Comparison of ENCODE assay signal across 8 cellular contexts in the genomic region with DNA sequence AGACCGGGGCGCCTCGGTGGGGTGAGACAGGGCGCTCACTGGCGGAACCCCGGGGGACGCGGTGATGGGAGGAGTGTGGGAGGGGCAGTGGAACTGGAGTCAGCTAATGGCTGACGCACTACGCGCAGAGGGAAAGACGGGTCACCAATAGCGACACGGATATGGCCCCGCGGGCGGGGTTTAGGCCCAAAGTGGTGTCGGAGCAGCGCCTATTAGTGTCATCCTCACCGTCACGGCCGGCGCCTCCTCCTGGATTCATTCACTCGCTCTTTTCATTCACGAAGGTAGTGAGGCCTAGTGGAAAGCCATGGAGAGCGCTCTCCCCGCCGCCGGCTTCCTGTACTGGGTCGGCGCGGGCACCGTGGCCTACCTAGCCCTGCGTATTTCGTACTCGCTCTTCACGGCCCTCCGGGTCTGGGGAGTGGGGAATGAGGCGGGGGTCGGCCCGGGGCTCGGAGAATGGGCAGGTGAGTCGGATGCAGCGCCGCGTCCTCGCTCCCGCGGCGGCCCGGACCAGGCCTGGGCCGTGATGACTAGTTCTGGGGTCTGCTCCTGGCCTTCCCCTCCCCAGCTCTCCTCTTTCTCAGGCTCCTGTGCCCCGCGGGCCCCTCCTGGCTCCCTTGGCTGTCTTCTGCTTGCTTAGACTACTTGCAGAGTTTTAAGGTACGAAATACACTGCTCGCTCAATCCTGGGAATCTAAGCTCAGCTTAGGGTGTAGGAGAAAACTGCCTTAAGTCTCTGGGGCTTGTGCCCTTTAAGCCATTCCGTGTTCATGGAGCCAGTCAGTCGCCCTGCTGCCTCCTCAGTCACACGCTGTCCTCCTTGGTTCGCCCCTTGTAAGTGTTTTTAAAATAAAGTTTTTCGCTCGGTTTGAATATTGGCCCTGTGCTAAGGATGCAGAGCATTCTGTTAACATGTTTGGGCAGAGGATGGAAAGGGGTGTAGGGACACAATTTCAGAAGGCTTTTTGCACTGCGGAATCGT. TPM values are rescaled to one million over a fixed set of nuclear protein-coding genes. Genes with fewer than 3 reads are reported as not detected.
DNase-seq lines count a peak whose midpoint lies in the region; ATAC-seq and TF ChIP-seq lines count a peak whose summit lies in the region.

Gene HSD17B12 (plus strand): TSS at position 218 of the 985 bp plus-strand sequence. CDS start 90 bp downstream, at position 308.

- peak; percentile 99 for DNase-seq in NCI-H526 treated with DMSO at 0.1 percent for 48 hours (lab: John Stamatoyannopoulos, UW)
- DNase-seq in activated CD4-positive, alpha-beta T cell treated with anti-CD3 and anti-CD28 coated beads, Interleukin-2, amount 10 ng/mL, durations not matched to agents 24 days and 14 days: peak; percentile 100
- peak; percentile 99 for DNase-seq in colonic mucosa
- peak; percentile 99 for DNase-seq in kidney tubule cell (ENCODE audit: low spot score)
- DNase-seq in stimulated activated CD4-positive, alpha-beta T cell treated with anti-CD3 and anti-CD28 coated beads, Interleukin-1b, Interleukin-23, amount 100 ng/mL, for 24 hours (ENCODE audit: low read depth in 4 of 4, low spot score in 1 of 4): peak; percentile 95 to 99 (median 98)

- peak within 1 kb of the TSS; percentile 98 for H3K4me3 Mint-ChIP-seq in activated CD4-positive, alpha-beta T cell treated with anti-CD3 and anti-CD28 coated beads, Interleukin-2, amount 10 ng/mL, durations not matched to agents 24 days and 14 days

- H3K9me3 ChIP-seq in BLaER1 (0 out of 2 replicates have a peak, but pooled peaks cover under 1% of the 10 kb centered on the region), colonic mucosa (no peaks in the 10 kb centered on the region)

- H3K4me1 Mint-ChIP-seq in activated CD4-positive, alpha-beta T cell treated with anti-CD3 and anti-CD28 coated beads, Interleukin-2, amount 10 ng/mL, durations not matched to agents 24 days and 14 days: peaks cover 29% of the 10 kb centered on the region

- H3K27me3 Mint-ChIP-seq in activated CD4-positive, alpha-beta T cell treated with anti-CD3 and anti-CD28 coated beads, Interleukin-2, amount 10 ng/mL, durations not matched to agents 24 days and 14 days: peaks cover 11% of the 10 kb centered on the region

- peak within 1 kb of the TSS; percentile 92 for H3K9ac ChIP-seq in BLaER1
- H3K9ac ChIP-seq in colonic mucosa (ENCODE audit: low read depth in 2 of 2, low read length in 2 of 2): peak within 1 kb of the TSS; percentile 93 to 99

- H3K36me3 ChIP-seq in BLaER1: peaks cover 19% of the 10 kb centered on the region
- no peaks in the 10 kb centered on the region for H3K36me3 ChIP-seq in colonic mucosa

- H3K4me1 ChIP-seq in BLaER1: peaks cover 39% of the 10 kb centered on the region
- no peaks in the 10 kb centered on the region for H3K4me1 ChIP-seq in colonic mucosa

- H3K4me3 ChIP-seq in BLaER1 (peak within 1 kb of the TSS; percentile 87), colonic mucosa (peak within 1 kb of the TSS; percentile 72)

- ATAC-seq in GM19324 (IDR thresholded peaks at IDR 0.05; ENCODE audit: low FRiP score, unreplicated experiment) (peak; percentile 99), HG03469 (IDR thresholded peaks at IDR 0.05; ENCODE audit: unreplicated experiment) (peak; percentile 96)

- H3K27ac Mint-ChIP-seq in activated CD4-positive, alpha-beta T cell treated with anti-CD3 and anti-CD28 coated beads, Interleukin-2, amount 10 ng/mL, durations not matched to agents 24 days and 14 days: peak within 1 kb of the TSS; percentile 96

- intact Hi-C loops in activated CD4-positive, alpha-beta T cell treated with anti-CD3 and anti-CD28 coated beads, Interleukin-2, amount 10 ng/mL, durations not matched to agents 24 days and 14 days (cut with micrococcal nuclease): loop anchor here (1.0 to 10.0 kb wide), 8 partner anchors 37 to 894 kb away; partner anchors contain the start of genes ACCS, API5 and C11orf96
- intact Hi-C loops in colonic mucosa (cut with DNase I): no loop called here

- H3K36me3 Mint-ChIP-seq in activated CD4-positive, alpha-beta T cell treated with anti-CD3 and anti-CD28 coated beads, Interleukin-2, amount 10 ng/mL, durations not matched to agents 24 days and 14 days (ENCODE audit: low read depth): peaks cover 41% of the 10 kb centered on the region

- no peaks in the 10 kb centered on the region for H3K27me3 ChIP-seq in BLaER1
- no peaks in the 10 kb centered on the region for H3K27me3 ChIP-seq in colonic mucosa

- TF ChIP-seq CTCF in colonic mucosa (IDR thresholded peaks at IDR 0.05): no peak

- H3K27ac ChIP-seq in BLaER1 (peak within 1 kb of the TSS; percentile 92), colonic mucosa (peak within 1 kb of the TSS; percentile 90)

- H3K4me2 ChIP-seq in BLaER1: peak within 1 kb of the TSS; percentile 95

- 0 out of 2 replicates have a peak, but pooled peaks cover under 1% of the 10 kb centered on the region for H4K20me1 ChIP-seq in BLaER1

- peaks cover 18% of the 10 kb centered on the region for H3K9me3 Mint-ChIP-seq in activated CD4-positive, alpha-beta T cell treated with anti-CD3 and anti-CD28 coated beads, Interleukin-2, amount 10 ng/mL, durations not matched to agents 24 days and 14 days

RNA-seq across cellular contexts. Expression of gene HSD17B12, which starts in this region (rescaled TPM):
- total RNA-seq in activated CD4-positive, alpha-beta T cell treated with anti-CD3 and anti-CD28 coated beads, Interleukin-2, amount 10 ng/mL, durations not matched to agents 24 days and 14 days: 70.8 and 80.1 TPM in 2 replicates
- total RNA-seq in colonic mucosa: 100 to 1,000 TPM; 132 to 159 TPM

Comparison
In these comparisons a context has a peak if more than half of its experiments do, and no peak if none do; other contexts are left out.
1. Peak in every context shown above with its lines: DNase-seq, ATAC-seq, H3K4me3 ChIP-seq and H3K27ac ChIP-seq.